8 cellular contexts compared by ENCODE assay signal in the genomic region with DNA sequence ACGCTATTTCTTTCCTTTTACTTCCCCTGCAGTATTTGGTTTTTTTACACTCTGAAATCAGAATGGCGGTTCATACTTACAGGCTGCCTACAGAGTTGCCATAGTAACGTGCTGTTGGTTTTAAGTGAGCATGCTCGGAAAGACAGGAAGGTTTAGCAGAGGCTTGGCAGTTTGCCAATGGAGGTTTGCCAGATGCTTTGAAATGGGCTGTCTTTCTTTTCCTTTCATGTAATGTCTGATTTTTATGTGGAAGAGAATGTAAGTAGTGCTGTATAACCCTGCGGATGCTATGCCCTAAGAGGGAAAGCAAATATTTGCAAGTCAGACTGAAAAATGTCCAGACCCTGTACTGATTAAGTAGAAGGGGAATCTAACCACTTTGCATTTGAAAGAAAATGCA. TPM values are rescaled to one million over a fixed set of nuclear protein-coding genes. Genes with fewer than 3 reads are reported as not detected.
DNase-seq lines count a peak whose midpoint lies in the region; ATAC-seq and TF ChIP-seq lines count a peak whose summit lies in the region.

No MANE protein-coding gene starts in this region.

- DNase-seq in DMS153 (lab: John Stamatoyannopoulos, UW) (peak; percentile 99), RKO (ENCODE audit: low spot score) (peak; percentile 26), fibroblast of the conjunctiva (ENCODE audit: low read depth) (peak; percentile 99), neural crest cell (ENCODE audit: low read depth, low spot score) (peak; percentile 38)
- DNase-seq in activated T-helper 9 cell treated with anti-CD3 and anti-CD28 coated beads, Interleukin-2, amount 50 U/mL, for 16 hours (ENCODE audit: low read depth): peak; percentile 66

- peak overlapping the region; percentile 30 for H3K27ac ChIP-seq in KOPT-K1 (ENCODE audit: low read depth, low read length, poor library complexity, severe bottlenecking)

- H3K36me3 ChIP-seq in KOPT-K1 (ENCODE audit: insufficient read depth, low read length): peaks cover 75% of the 10 kb centered on the region

- no peaks in the 10 kb centered on the region for H3K9me3 Mint-ChIP-seq in neural crest cell
- H3K9me3 Mint-ChIP-seq in stimulated activated naive CD8-positive, alpha-beta T cell treated with anti-CD3 and anti-CD28 coated beads, Interleukin-15, Interleukin-2, amounts not matched to agents 100 ng/mL and 50 ng/mL, for 24 hours: no peaks in the 10 kb centered on the region

- H3K4me1 Mint-ChIP-seq in neural crest cell: peaks cover 29% of the 10 kb centered on the region
- peaks cover 28% of the 10 kb centered on the region for H3K4me1 Mint-ChIP-seq in stimulated activated naive CD8-positive, alpha-beta T cell treated with anti-CD3 and anti-CD28 coated beads, Interleukin-15, Interleukin-2, amounts not matched to agents 100 ng/mL and 50 ng/mL, for 24 hours (ENCODE audit: low read depth)

- H3K9me3 ChIP-seq in KOPT-K1 (ENCODE audit: insufficient read depth, low read length, poor library complexity, severe bottlenecking): no peaks in the 10 kb centered on the region

- peak overlapping the region; percentile 89 for H3K4me3 Mint-ChIP-seq in neural crest cell
- H3K4me3 Mint-ChIP-seq in stimulated activated naive CD8-positive, alpha-beta T cell treated with anti-CD3 and anti-CD28 coated beads, Interleukin-15, Interleukin-2, amounts not matched to agents 100 ng/mL and 50 ng/mL, for 24 hours: peak overlapping the region; percentile 77

- TF ChIP-seq CTCF in neural crest cell (conservative IDR thresholded peaks at IDR 0.05): no peak

- peak; percentile 89 for ATAC-seq in GM21825 (IDR thresholded peaks at IDR 0.05; ENCODE audit: unreplicated experiment)

- H3K36me3 Mint-ChIP-seq in neural crest cell (ENCODE audit: low read depth): peaks cover 9% of the 10 kb centered on the region
- peaks cover 38% of the 10 kb centered on the region for H3K36me3 Mint-ChIP-seq in stimulated activated naive CD8-positive, alpha-beta T cell treated with anti-CD3 and anti-CD28 coated beads, Interleukin-15, Interleukin-2, amounts not matched to agents 100 ng/mL and 50 ng/mL, for 24 hours (ENCODE audit: low read depth)

- H3K27me3 Mint-ChIP-seq in neural crest cell (ENCODE audit: low read depth): no peaks in the 10 kb centered on the region
- H3K27me3 Mint-ChIP-seq in stimulated activated naive CD8-positive, alpha-beta T cell treated with anti-CD3 and anti-CD28 coated beads, Interleukin-15, Interleukin-2, amounts not matched to agents 100 ng/mL and 50 ng/mL, for 24 hours: no peaks in the 10 kb centered on the region

- H3K27ac Mint-ChIP-seq in neural crest cell (ENCODE audit: unreplicated experiment): peak overlapping the region; percentile 96
- H3K27ac Mint-ChIP-seq in stimulated activated naive CD8-positive, alpha-beta T cell treated with anti-CD3 and anti-CD28 coated beads, Interleukin-15, Interleukin-2, amounts not matched to agents 100 ng/mL and 50 ng/mL, for 24 hours: peak overlapping the region; percentile 85

RNA-seq across cellular contexts. Expression of a gene that starts 32.8 kb away (rescaled TPM):
- total RNA-seq in neural crest cell: 28.7 and 30.5 TPM in 2 replicates

Comparison
In these comparisons a context has a peak if more than half of its experiments do, and no peak if none do; other contexts are left out.
1. Peak in every context shown above with its lines: DNase-seq, ATAC-seq and H3K27ac ChIP-seq.
2. DNase-seq: peak in every context shown above with its lines; median percentile 99 in DMS153; 99 in fibroblast of the conjunctiva; 66 in activated T-helper 9 cell treated with anti-CD3 and anti-CD28 coated beads, Interleukin-2, amount 50 U/mL, for 16 hours; 38 in neural crest cell; 26 in RKO.